Comparison of ENCODE assay signal across 8 cellular contexts in genomic region chr6:89432875-89433636, GRCh38. TPM values are rescaled to one million over a fixed set of nuclear protein-coding genes. Genes with fewer than 3 reads are reported as not detected.
A peak's percentile ranks its signal among the peaks of the same experiment; 100 is the strongest.
DNase-seq lines count a peak whose midpoint lies in the region; ATAC-seq and TF ChIP-seq lines count a peak whose summit lies in the region.

Gene ANKRD6 (plus strand): TSS chr6:89433152. CDS start chr6:89566977, 133,825 bp downstream.

- no peaks in the 10 kb centered on the region for H3K36me3 ChIP-seq in GM06990 (ENCODE audit: control insufficient read depth, insufficient read depth, low read length)
- no peaks in the 10 kb centered on the region for H3K36me3 ChIP-seq in H7 (replicated peaks; ENCODE audit: control insufficient read depth, insufficient read depth, low read length)
- H3K36me3 ChIP-seq in ascending aorta: no peaks in the 10 kb centered on the region
- H3K36me3 ChIP-seq in hepatocyte (replicated peaks; ENCODE audit: insufficient read depth, low read depth): no peaks in the 10 kb centered on the region

- H3K4me1 ChIP-seq in ascending aorta (peaks cover 3 to 10% of the 10 kb centered on the region in 2 donors), hepatocyte (ENCODE audit: insufficient read depth) (peaks cover 8% of the 10 kb centered on the region)

- H3K27ac ChIP-seq in ascending aorta (peak within 1 kb of the TSS; percentile 52 to 69), hepatocyte (peak within 1 kb of the TSS; percentile 58)

- H2AFZ ChIP-seq in hepatocyte: peak within 1 kb of the TSS; percentile 96

- WGBS in hepatocyte (ENCODE audit: low lambda C conversion rate, missing lambda C conversion rate): 2% methylated on average over 37 of the region's 86 CpGs

- H3K79me2 ChIP-seq in hepatocyte: peaks cover 32% of the 10 kb centered on the region

- TF ChIP-seq CTCF in GM06990 (IDR thresholded peaks at IDR 0.05; ENCODE audit: insufficient read depth, low read length, poor library complexity, severe bottlenecking) (peak; percentile 65), ascending aorta (IDR thresholded peaks at IDR 0.05) (peak; percentile 74 to 98 (median 83)), hepatocyte (IDR thresholded peaks at IDR 0.05; ENCODE audit: poor library complexity) (peak; percentile 77)

- H3K9me2 ChIP-seq in hepatocyte (replicated peaks; ENCODE audit: insufficient read depth): no peaks in the 10 kb centered on the region

- H3K4me3 ChIP-seq in GM06990 (replicated peaks; ENCODE audit: low read depth, low read length) (peak within 1 kb of the TSS; percentile 70), H7 (ENCODE audit: insufficient read depth, low read depth, low read length) (peak within 1 kb of the TSS; percentile 60), ascending aorta (peak within 1 kb of the TSS; percentile 85 to 97), hepatocyte (peak within 1 kb of the TSS; percentile 100)

- DNase-seq in GM06990 (ENCODE audit: extremely low read depth, insufficient read length): peak; percentile 85
- peak; percentile 97 for DNase-seq in H7
- peak; percentile 21 for DNase-seq in M059J (ENCODE audit: low read depth)
- peak; percentile 71 to 76 (median 72) for DNase-seq in T-helper 2 cell
- DNase-seq in ascending aorta (ENCODE audit: low spot score in 2 of 2): peak in 1 of 2 donors; percentile 85
- DNase-seq in hepatocyte (ENCODE audit: low spot score): peak; percentile 93
- DNase-seq in sciatic nerve (ENCODE audit: low spot score): peak; percentile 87
- no peak for DNase-seq in amniotic stem cell (lab: John Stamatoyannopoulos, UW)

- intact Hi-C loops in ascending aorta (cut with DNase I): loop anchor here (1.0 kb wide), 4 partner anchors 50 to 205 kb away; partner anchors contain the start of gene LYRM2
- intact Hi-C loops in sciatic nerve (cut with DNase I): loop anchor here (5.0 kb wide), 1 partner anchor 174 kb away; no protein-coding TSS in a partner anchor

- no peaks in the 10 kb centered on the region for H3K9me3 ChIP-seq in ascending aorta
- H3K9me3 ChIP-seq in hepatocyte (ENCODE audit: low read depth): no peaks in the 10 kb centered on the region

- peak; percentile 93 for ATAC-seq in sciatic nerve

- peak within 1 kb of the TSS; percentile 92 for H3K4me2 ChIP-seq in hepatocyte

- H4K20me1 ChIP-seq in hepatocyte (ENCODE audit: insufficient read depth, poor library complexity, severe bottlenecking): no peaks in the 10 kb centered on the region

- H3K27me3 ChIP-seq in GM06990 (replicated peaks; ENCODE audit: control insufficient read depth, insufficient read depth, low read length): no peaks in the 10 kb centered on the region
- peaks cover 14% of the 10 kb centered on the region for H3K27me3 ChIP-seq in H7 (ENCODE audit: control insufficient read depth, insufficient read depth, low read length)
- no peaks in the 10 kb centered on the region for H3K27me3 ChIP-seq in ascending aorta
- H3K27me3 ChIP-seq in hepatocyte: no peaks in the 10 kb centered on the region

RNA-seq across cellular contexts. Expression of gene ANKRD6, which starts in this region (rescaled TPM):
- total RNA-seq in H7 (2014; rRNA removed; shearing (Covaris generic)): 6.2 and 10.5 TPM in 2 replicates
- 0.57 and 3.6 TPM in 2 replicates for total RNA-seq in M059J (2014; rRNA removed; shearing (Covaris generic))
- total RNA-seq in ascending aorta (32.2 TPM), hepatocyte (20.9 and 30.2 TPM in 2 replicates), sciatic nerve (22.3 TPM)
- 9.3 and 12.2 TPM in 2 replicates for polyA plus RNA-seq in hepatocyte
